Comparison of ENCODE assay signal across 1 cellular context in the genomic region with DNA sequence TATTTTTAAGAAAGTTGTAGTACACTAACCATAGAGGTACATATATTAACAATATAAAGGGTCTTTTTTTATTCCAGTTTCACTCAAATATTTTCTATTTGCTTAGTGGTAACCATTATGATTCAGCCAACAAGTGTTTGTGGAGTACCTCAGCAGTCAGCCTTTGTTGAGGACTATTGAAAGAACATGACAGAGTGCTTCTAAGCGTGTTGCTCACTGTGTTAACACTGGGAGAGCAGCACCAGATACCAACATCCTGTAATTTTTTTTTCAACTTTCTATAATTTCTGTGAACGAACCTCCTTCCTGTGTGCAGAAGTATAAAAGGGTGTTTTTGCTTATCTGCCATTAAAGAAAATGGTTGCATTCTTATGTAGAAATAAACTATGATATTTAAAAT.
TF ChIP-seq lines count a peak whose summit lies in the region.

No MANE protein-coding gene starts in this region.

TF ChIP-seq in GM23338, 12 proteins besides CTCF, POLR2A, EP300 and RAD21 (continued from another document):
- TF ChIP-seq, protein P1, sequence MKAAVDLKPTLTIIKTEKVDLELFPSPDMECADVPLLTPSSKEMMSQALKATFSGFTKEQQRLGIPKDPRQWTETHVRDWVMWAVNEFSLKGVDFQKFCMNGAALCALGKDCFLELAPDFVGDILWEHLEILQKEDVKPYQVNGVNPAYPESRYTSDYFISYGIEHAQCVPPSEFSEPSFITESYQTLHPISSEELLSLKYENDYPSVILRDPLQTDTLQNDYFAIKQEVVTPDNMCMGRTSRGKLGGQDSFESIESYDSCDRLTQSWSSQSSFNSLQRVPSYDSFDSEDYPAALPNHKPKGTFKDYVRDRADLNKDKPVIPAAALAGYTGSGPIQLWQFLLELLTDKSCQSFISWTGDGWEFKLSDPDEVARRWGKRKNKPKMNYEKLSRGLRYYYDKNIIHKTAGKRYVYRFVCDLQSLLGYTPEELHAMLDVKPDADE (IDR thresholded peaks at IDR 0.05) = no peak
- TF ChIP-seq, protein P2, sequence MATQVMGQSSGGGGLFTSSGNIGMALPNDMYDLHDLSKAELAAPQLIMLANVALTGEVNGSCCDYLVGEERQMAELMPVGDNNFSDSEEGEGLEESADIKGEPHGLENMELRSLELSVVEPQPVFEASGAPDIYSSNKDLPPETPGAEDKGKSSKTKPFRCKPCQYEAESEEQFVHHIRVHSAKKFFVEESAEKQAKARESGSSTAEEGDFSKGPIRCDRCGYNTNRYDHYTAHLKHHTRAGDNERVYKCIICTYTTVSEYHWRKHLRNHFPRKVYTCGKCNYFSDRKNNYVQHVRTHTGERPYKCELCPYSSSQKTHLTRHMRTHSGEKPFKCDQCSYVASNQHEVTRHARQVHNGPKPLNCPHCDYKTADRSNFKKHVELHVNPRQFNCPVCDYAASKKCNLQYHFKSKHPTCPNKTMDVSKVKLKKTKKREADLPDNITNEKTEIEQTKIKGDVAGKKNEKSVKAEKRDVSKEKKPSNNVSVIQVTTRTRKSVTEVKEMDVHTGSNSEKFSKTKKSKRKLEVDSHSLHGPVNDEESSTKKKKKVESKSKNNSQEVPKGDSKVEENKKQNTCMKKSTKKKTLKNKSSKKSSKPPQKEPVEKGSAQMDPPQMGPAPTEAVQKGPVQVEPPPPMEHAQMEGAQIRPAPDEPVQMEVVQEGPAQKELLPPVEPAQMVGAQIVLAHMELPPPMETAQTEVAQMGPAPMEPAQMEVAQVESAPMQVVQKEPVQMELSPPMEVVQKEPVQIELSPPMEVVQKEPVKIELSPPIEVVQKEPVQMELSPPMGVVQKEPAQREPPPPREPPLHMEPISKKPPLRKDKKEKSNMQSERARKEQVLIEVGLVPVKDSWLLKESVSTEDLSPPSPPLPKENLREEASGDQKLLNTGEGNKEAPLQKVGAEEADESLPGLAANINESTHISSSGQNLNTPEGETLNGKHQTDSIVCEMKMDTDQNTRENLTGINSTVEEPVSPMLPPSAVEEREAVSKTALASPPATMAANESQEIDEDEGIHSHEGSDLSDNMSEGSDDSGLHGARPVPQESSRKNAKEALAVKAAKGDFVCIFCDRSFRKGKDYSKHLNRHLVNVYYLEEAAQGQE (IDR thresholded peaks at IDR 0.05; ENCODE audit: unreplicated experiment) = no peak
- no peak for TF ChIP-seq EZH2 (IDR thresholded peaks at IDR 0.05; ENCODE audit: low read depth, unreplicated experiment)
- TF ChIP-seq STAT1 (IDR thresholded peaks at IDR 0.05; ENCODE audit: unreplicated experiment) = no peak
- no peak for TF ChIP-seq ZNF114 (CRISPR knock-in tag; IDR thresholded peaks at IDR 0.05)
